In the genomic region with DNA sequence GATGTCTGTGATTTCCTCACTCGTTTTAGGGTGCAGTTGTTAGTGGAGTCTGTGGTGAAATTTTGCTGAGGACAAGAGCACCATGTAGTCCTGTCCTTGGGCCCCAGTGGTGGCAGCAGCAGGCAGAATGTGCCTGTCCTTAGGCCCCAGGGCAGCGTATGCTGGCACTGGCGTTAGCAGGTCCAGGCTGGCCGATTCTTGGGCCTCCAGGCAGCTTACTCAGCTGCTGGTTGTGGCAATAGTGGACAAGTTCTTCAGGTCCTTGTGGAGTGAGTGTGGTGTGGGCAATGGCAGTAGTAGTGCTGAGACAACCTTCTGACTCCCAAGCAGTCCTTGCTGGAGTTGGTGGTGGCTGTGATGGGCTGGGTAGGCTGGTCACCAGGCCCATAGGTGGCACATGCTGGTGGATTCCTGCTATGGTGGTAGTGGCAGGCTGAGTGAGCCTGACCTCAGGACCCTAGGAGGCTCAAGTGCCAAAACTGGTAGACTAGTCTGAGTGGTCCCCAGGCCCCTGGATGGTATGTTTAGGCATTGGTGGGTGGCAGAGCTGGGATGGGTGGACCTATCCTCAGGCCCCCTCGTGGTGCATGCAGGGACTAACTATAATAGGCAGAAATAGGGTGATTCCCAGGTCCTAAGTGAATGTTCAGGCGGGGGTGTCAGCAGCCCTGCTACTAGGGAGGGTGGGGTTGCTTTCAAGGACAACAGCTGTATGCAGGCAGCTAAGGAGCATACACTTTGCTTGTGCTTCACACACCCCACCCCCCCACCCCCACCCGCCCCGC, we compare ENCODE assay signal across 18 cellular contexts. TPM values are rescaled to one million over a fixed set of nuclear protein-coding genes. Genes with fewer than 3 reads are reported as not detected.
DNase-seq lines count a peak whose midpoint lies in the region; ATAC-seq, FAIRE-seq and TF ChIP-seq lines count a peak whose summit lies in the region.
"Had no signal": no experiment of that assay in that cellular context is flagged by ENCODE, and none has a peak within 500 bp of the region (broad histone marks: within the 10 kb centered on the region; RNA-seq: fewer than 3 reads in every experiment).

No MANE protein-coding gene starts in this region.

- H3K27ac ChIP-seq in HUES48 (ENCODE audit: low read depth, low read length) = no peak overlapping the region
- no peak overlapping the region for H3K27ac ChIP-seq in keratinocyte (ENCODE audit: control insufficient read depth, insufficient read depth, low read length)
- no peak overlapping the region for H3K27ac ChIP-seq in suprapubic skin
- H3K27ac ChIP-seq: body of pancreas, coronary artery, lower lobe of right lung had no signal

- H3K4me1 ChIP-seq in HUES48 (ENCODE audit: control insufficient read depth, insufficient read depth, low read length) = peaks cover 13% of the 10 kb centered on the region; the same call in 1 of the 2 replicates
- H3K4me1 ChIP-seq in keratinocyte (ENCODE audit: control insufficient read depth, extremely low read depth, insufficient read depth, low read length) = no peaks in the 10 kb centered on the region
- H3K4me1 ChIP-seq in suprapubic skin = no peaks in the 10 kb centered on the region
- H3K4me1 ChIP-seq in mucosa of descending colon (ENCODE audit: low read depth) = no peaks in the 10 kb centered on the region
- H3K4me1 ChIP-seq: body of pancreas, lower lobe of right lung had no signal

- peak overlapping the region; percentile 16 for H3K4me2 ChIP-seq in keratinocyte (ENCODE audit: control insufficient read depth, extremely low read depth, insufficient read depth, low read depth, low read length)

- H3K9me3 ChIP-seq in HUES48 (ENCODE audit: control insufficient read depth, insufficient read depth, low read length) (0 out of 2 replicates have a peak, but pooled peaks cover 5% of the 10 kb centered on the region), keratinocyte (ENCODE audit: control insufficient read depth, low read depth, low read length) (no peaks in the 10 kb centered on the region), suprapubic skin (no peaks in the 10 kb centered on the region), mucosa of descending colon (no peaks in the 10 kb centered on the region)
- H3K9me3 ChIP-seq: body of pancreas, lower lobe of right lung had no signal

- ATAC-seq in mucosa of descending colon = no peak
- ATAC-seq: body of pancreas, GM12878, lower lobe of right lung had no signal

- no peak for TF ChIP-seq EP300 in suprapubic skin (IDR thresholded peaks at IDR 0.05)

- H3K36me3 ChIP-seq in HUES48 (ENCODE audit: control insufficient read depth, insufficient read depth, low read length) = no peaks in the 10 kb centered on the region
- no peaks in the 10 kb centered on the region for H3K36me3 ChIP-seq in keratinocyte (ENCODE audit: control insufficient read depth in 2 of 2, extremely low read depth in 1 of 2, insufficient read depth in 2 of 2, low read length in 2 of 2)
- H3K36me3 ChIP-seq in suprapubic skin = no peaks in the 10 kb centered on the region
- no peaks in the 10 kb centered on the region for H3K36me3 ChIP-seq in mucosa of descending colon (ENCODE audit: low read depth)
- H3K36me3 ChIP-seq: lower lobe of right lung had no signal

- no peak for TF ChIP-seq CTCF in keratinocyte (optimal IDR thresholded peaks at IDR 0.05 in 1 of 3, IDR thresholded peaks at IDR 0.05 in 1 of 3, conservative IDR thresholded peaks at IDR 0.05 in 1 of 3; ENCODE audit: extremely low read depth in 1 of 3, insufficient read depth in 2 of 3, low read length in 3 of 3)
- TF ChIP-seq CTCF in suprapubic skin (IDR thresholded peaks at IDR 0.05) = no peak
- no peak for TF ChIP-seq CTCF in mucosa of descending colon (IDR thresholded peaks at IDR 0.05)

- intact Hi-C loops in mucosa of descending colon (cut with DNase I, micrococcal nuclease) = no loop called here

- no peak overlapping the region for H2AFZ ChIP-seq in keratinocyte (ENCODE audit: control insufficient read depth, low read length)

- H3K4me3 ChIP-seq in HUES48 (ENCODE audit: low read depth, low read length) (peak overlapping the region; percentile 53; the same call in 1 of the 2 replicates), keratinocyte (ENCODE audit: control insufficient read depth in 2 of 3, extremely low read depth in 1 of 3, insufficient read depth in 2 of 3, low read depth in 1 of 3, low read length in 3 of 3) (no peak overlapping the region), suprapubic skin (no peak overlapping the region), mucosa of descending colon (no peak overlapping the region)
- H3K4me3 ChIP-seq: body of pancreas, coronary artery, GM12878, lower lobe of right lung had no signal

- H3K27me3 ChIP-seq in HUES48 (ENCODE audit: control insufficient read depth, insufficient read depth, low read length) = no peaks in the 10 kb centered on the region
- H3K27me3 ChIP-seq in keratinocyte (ENCODE audit: control insufficient read depth, extremely low read depth, insufficient read depth, low read length) = no peaks in the 10 kb centered on the region
- H3K27me3 ChIP-seq in suprapubic skin = no peaks in the 10 kb centered on the region
- H3K27me3 ChIP-seq: body of pancreas had no signal

- H3K79me2 ChIP-seq in keratinocyte (ENCODE audit: control insufficient read depth, insufficient read depth, low read length) = no peaks in the 10 kb centered on the region

- in situ Hi-C loops in T47D (cut with HindIII; ENCODE audit: low pct_unique_long_range_greater_than_20kb, low sequenced_read_pairs) = no loop called here

- peak; percentile 64 for FAIRE-seq in keratinocyte (lab: Jason Lieb, UNC)
- FAIRE-seq: endothelial cell of umbilical vein, GM12878, HTR-8/SVneo had no signal

- WGBS in suprapubic skin = 89% methylated on average over 6 of the region's 8 CpGs

- DNase-seq in ELF-1 (ENCODE audit: low read depth, low spot score) (peak; percentile 41), T47D (ENCODE audit: low read depth in 1 of 2, low spot score in 1 of 2) (peak; percentile 14 to 79), keratinocyte (ENCODE audit: low read depth, low spot score) (no peak), suprapubic skin (ENCODE audit: low spot score in 2 of 2) (no peak), NCI-H446 (lab: John Stamatoyannopoulos, UW) (no peak), mucosa of descending colon (no peak)
- DNase-seq: activated naive CD8-positive, alpha-beta T cell treated with anti-CD3 and anti-CD28 coated beads for 36 hours; body of pancreas; GDM1; lower lobe of right lung; NCI-H1436 treated with DMSO at 0.1 percent for 48 hours; stimulated activated CD4-positive, alpha-beta T cell treated with anti-CD3 and anti-CD28 coated beads, Interleukin-2, amount 100 ng/mL, for 48 hours; T-helper 2 cell had no signal

- H3K9me1 ChIP-seq in keratinocyte (ENCODE audit: control insufficient read depth, extremely low read depth, insufficient read depth, low read length) = no peaks in the 10 kb centered on the region

- dilution Hi-C loops in keratinocyte (cut with MboI; ENCODE audit: extremely low pct_ligation_motif_present, low sequenced_read_pairs) = no loop called here

- H3K9ac ChIP-seq in HUES48 (ENCODE audit: low read depth, low read length) (no peak overlapping the region), keratinocyte (ENCODE audit: control insufficient read depth, extremely low read depth, insufficient read depth, low read length) (no peak overlapping the region)

- TF ChIP-seq POLR2A in suprapubic skin (IDR thresholded peaks at IDR 0.05) = no peak

- no peaks in the 10 kb centered on the region for H4K20me1 ChIP-seq in keratinocyte (ENCODE audit: control insufficient read depth, extremely low read depth, insufficient read depth, low read length)

RNA-seq across cellular contexts. Expression of gene TNFAIP8L3, which starts 56.3 kb away (rescaled TPM):
- polyA plus RNA-seq in keratinocyte = 0.51 to 0.85 TPM (median 0.52 TPM) in 3 replicates
- 5.4 TPM for polyA plus RNA-seq in keratinocyte (2011; ENCODE audit: low read depth)
- polyA plus RNA-seq in keratinocyte (2011; cell fraction: cytosol; rRNA removed) = 0.70 and 0.92 TPM in 2 replicates
- polyA plus RNA-seq in keratinocyte (2011; cell fraction: nucleus; rRNA removed) = 0.64 and 0.66 TPM in 2 replicates
- 0.84 and 13.0 TPM in 2 replicates for polyA plus RNA-seq in keratinocyte (2012; ENCODE audit: low replicate concordance)
- polyA minus RNA-seq in keratinocyte = 0.19 to 1.1 TPM (median 0.59 TPM) in 3 replicates
- not detected for polyA minus RNA-seq in keratinocyte (2011; cell fraction: cytosol; rRNA and poly(A)+ RNA removed)
- 0.42 TPM in 1 of 2 replicates, not detected in the other for polyA minus RNA-seq in keratinocyte (2011; cell fraction: nucleus; rRNA and poly(A)+ RNA removed)
- total RNA-seq in suprapubic skin (10 to 100 TPM; 11.1 to 30.0 (median 15.9) TPM), mucosa of descending colon (10 to 100 TPM in 2 of 3 donors, 1 to 10 TPM in 1; 8.2 to 11.2 (median 10.0) TPM)
- total RNA-seq: GM12878 had no signal

Comparison
In these comparisons a context has a peak if more than half of its experiments do, and no peak if none do; other contexts are left out.
1. DNase-seq: peak in ELF-1 (single experiment) and T47D (2 of 2); none in keratinocyte (single experiment), suprapubic skin (0 of 2), NCI-H446 (0 of 2) and mucosa of descending colon (0 of 3).